Comparison of ENCODE assay signal across 8 cellular contexts in the genomic region with DNA sequence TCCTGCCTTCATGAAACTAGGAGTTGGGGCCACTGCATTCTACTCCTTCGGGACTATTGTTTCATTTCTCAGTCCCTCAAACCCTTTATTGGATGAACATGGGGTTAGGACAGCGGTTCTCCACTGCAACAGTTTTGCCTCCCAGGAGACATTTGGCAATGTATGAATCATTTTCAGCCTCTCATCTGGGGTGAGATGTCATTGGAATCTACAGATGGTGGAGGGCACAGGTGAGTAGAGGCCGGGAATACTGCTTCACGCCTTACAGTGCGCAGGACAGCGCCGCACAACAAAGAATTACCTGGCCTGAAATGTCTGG. TPM values are rescaled to one million over a fixed set of nuclear protein-coding genes. Genes with fewer than 3 reads are reported as not detected.
DNase-seq lines count a peak whose midpoint lies in the region; ATAC-seq, FAIRE-seq and TF ChIP-seq lines count a peak whose summit lies in the region.

No MANE protein-coding gene starts in this region.

- peaks cover 2% of the 10 kb centered on the region for H3K9me3 Mint-ChIP-seq in CD4-positive, alpha-beta T cell
- H3K9me3 Mint-ChIP-seq in endothelial cell (ENCODE audit: unreplicated experiment), result no peaks in the 10 kb centered on the region

- H3K4me1 Mint-ChIP-seq in CD4-positive, alpha-beta T cell (ENCODE audit: low read depth), result peaks cover 50% of the 10 kb centered on the region
- peaks cover 18% of the 10 kb centered on the region for H3K4me1 Mint-ChIP-seq in endothelial cell (ENCODE audit: unreplicated experiment)

- no peaks in the 10 kb centered on the region for H3K27me3 ChIP-seq in CD4-positive, alpha-beta T cell (ENCODE audit: control insufficient read depth, insufficient read depth, low read length)
- H3K27me3 ChIP-seq in Panc1 (ENCODE audit: control insufficient read depth, insufficient read depth, low read length), result no peaks in the 10 kb centered on the region
- H3K27me3 ChIP-seq in neutrophil, result peaks cover 17% of the 10 kb centered on the region

- H3K27ac Mint-ChIP-seq in CD4-positive, alpha-beta T cell, result peak overlapping the region; percentile 92
- H3K27ac Mint-ChIP-seq in endothelial cell (ENCODE audit: unreplicated experiment), result peak overlapping the region; percentile 96

- peak overlapping the region; percentile 54 to 67 for H3K4me3 ChIP-seq in Panc1 (ENCODE audit: low read depth in 2 of 2, low read length in 2 of 2)
- H3K4me3 ChIP-seq in neutrophil (ENCODE audit: low read depth in 1 of 2, low read length in 1 of 2), result peak overlapping the region; percentile 34 to 84

- CTCF ChIA-PET in CD4-positive, alpha-beta T cell (lab: Charles Lee), result no interaction called here
- CTCF ChIA-PET in Panc1 (lab: Charles Lee), result no interaction called here

- peaks cover 2% of the 10 kb centered on the region for H3K9me3 ChIP-seq in CD4-positive, alpha-beta T cell (ENCODE audit: control insufficient read depth, low read length)
- H3K9me3 ChIP-seq in Panc1 (ENCODE audit: control insufficient read depth, insufficient read depth, low read depth, low read length) (no peaks in the 10 kb centered on the region), neutrophil (no peaks in the 10 kb centered on the region)

- no peak for FAIRE-seq in frontal cortex (lab: Jason Lieb, UNC)

- peaks cover 2% of the 10 kb centered on the region for H3K36me3 Mint-ChIP-seq in CD4-positive, alpha-beta T cell (ENCODE audit: low read depth)
- peaks cover 3% of the 10 kb centered on the region for H3K36me3 Mint-ChIP-seq in endothelial cell (ENCODE audit: low read depth, unreplicated experiment)

- intact Hi-C loops in CD4-positive, alpha-beta T cell (cut with DNase I, micrococcal nuclease), result loop anchor here in 1 of 2 experiments (5.0 to 10.0 kb wide), 2 partner anchors 807 to 1145 kb away; a partner anchor contains a TSS
- intact Hi-C loops in Panc1 (cut with micrococcal nuclease; ENCODE audit: unreplicated experiment), result no loop called here

- BruUV-seq in Panc1 (replicated peaks; lab: Mats Ljungman, UMichigan), result TSS peak; percentile 76

- peak overlapping the region; percentile 94 for H3K4me3 Mint-ChIP-seq in CD4-positive, alpha-beta T cell
- peak overlapping the region; percentile 92 for H3K4me3 Mint-ChIP-seq in endothelial cell (ENCODE audit: unreplicated experiment)

- ATAC-seq in CD4-positive, alpha-beta T cell (ENCODE audit: poor library complexity), result no peak
- no peak for ATAC-seq in Panc1

- POLR2A ChIA-PET in CD4-positive, alpha-beta T cell (lab: Charles Lee), result interaction anchor here (1.9 to 3.5 kb wide), 2 partner anchors 238 to 240 kb away, joined by 4 to 12 read pairs; a partner anchor contains a TSS
- POLR2A ChIA-PET in Panc1 (lab: Charles Lee), result no interaction called here

- H3K36me3 ChIP-seq in Panc1 (ENCODE audit: control insufficient read depth, insufficient read depth, low read length) (peaks cover 6% of the 10 kb centered on the region; the same call in 1 of the 2 replicates), neutrophil (no peaks in the 10 kb centered on the region)

- in situ Hi-C loops in Panc1 (cut with HindIII; ENCODE audit: low pct_unique_long_range_greater_than_20kb, low sequenced_read_pairs), result no loop called here

- no peak for DNase-seq in CD4-positive, alpha-beta T cell
- DNase-seq in Panc1 (ENCODE audit: low read depth, low spot score) (no peak), endothelial cell (ENCODE audit: low spot score) (no peak), HT-29 (ENCODE audit: low spot score) (no peak), frontal cortex (ENCODE audit: low spot score in 2 of 2) (no peak), SKM-1 treated with dmso at 0.1 percent for 144 hours (lab: John Stamatoyannopoulos, UW; ENCODE audit: unreplicated experiment) (no peak)
- DNase-seq in stimulated activated naive CD4-positive, alpha-beta T cell treated with Interleukin-2 at 50 U/mL for 16 hours (lab: John Stamatoyannopoulos, UW), result no peak

- TF ChIP-seq CTCF in CD4-positive, alpha-beta T cell (IDR thresholded peaks at IDR 0.05), result no peak
- TF ChIP-seq CTCF in Panc1 (IDR thresholded peaks at IDR 0.05) (no peak), endothelial cell (IDR thresholded peaks at IDR 0.05; ENCODE audit: unreplicated experiment) (no peak), neutrophil (IDR thresholded peaks at IDR 0.05) (no peak)

- peak overlapping the region; percentile 23 for H3K27ac ChIP-seq in CD4-positive, alpha-beta T cell (ENCODE audit: low read depth, low read length)
- H3K27ac ChIP-seq in Panc1 (ENCODE audit: low read length), result peak overlapping the region; percentile 88
- H3K27ac ChIP-seq in neutrophil, result peak overlapping the region; percentile 54

- no peaks in the 10 kb centered on the region for H3K27me3 Mint-ChIP-seq in CD4-positive, alpha-beta T cell
- peaks cover 10% of the 10 kb centered on the region for H3K27me3 Mint-ChIP-seq in endothelial cell (ENCODE audit: unreplicated experiment)

- H3K4me1 ChIP-seq in Panc1 (ENCODE audit: control insufficient read depth, insufficient read depth, low read length), result peaks cover 3% of the 10 kb centered on the region
- peaks cover 10 to 21% of the 10 kb centered on the region in 2 experiments for H3K4me1 ChIP-seq in neutrophil (ENCODE audit: control insufficient read depth in 1 of 2, insufficient read depth in 1 of 2, low read depth in 1 of 2, low read length in 1 of 2)

RNA-seq across cellular contexts. Expression of a gene that starts 0.6 kb away (rescaled TPM):
- total RNA-seq in CD4-positive, alpha-beta T cell, result 1 to 10 TPM; 3.8 to 4.6 TPM
- 22.2 TPM for total RNA-seq in Panc1 (2021; ENCODE audit: unreplicated experiment)
- 12.6 TPM for polyA plus RNA-seq in Panc1 (2012; ENCODE audit: insufficient read length)
- total RNA-seq in endothelial cell (ENCODE audit: unreplicated experiment), result 12.0 TPM
- 17.8 and 23.7 TPM in 2 replicates for total RNA-seq in HT-29 (2014; rRNA removed; shearing (Covaris generic))
- 30.6 TPM for total RNA-seq in frontal cortex

Comparison
In these comparisons a context has a peak if more than half of its experiments do, and no peak if none do; other contexts are left out.
1. H3K27ac ChIP-seq: peak in every context shown above with its lines; median percentile 88 in Panc1; 54 in neutrophil; 23 in CD4-positive, alpha-beta T cell.